8 cellular contexts compared by ENCODE assay signal in genomic region chr19:2274937-2275535, GRCh38. TPM values are rescaled to one million over a fixed set of nuclear protein-coding genes. Genes with fewer than 3 reads are reported as not detected.
DNase-seq lines count a peak whose midpoint lies in the region; ATAC-seq lines count a peak whose summit lies in the region.

No MANE protein-coding gene starts in this region.

- no peaks in the 10 kb centered on the region for H3K9me3 Mint-ChIP-seq in naive thymus-derived CD8-positive, alpha-beta T cell

- ATAC-seq in naive thymus-derived CD8-positive, alpha-beta T cell, result peak; percentile 17 to 24
- ATAC-seq in GM19463 (IDR thresholded peaks at IDR 0.05; ENCODE audit: unreplicated experiment) (no peak), HG02938 (IDR thresholded peaks at IDR 0.05; ENCODE audit: unreplicated experiment) (no peak)

- H3K36me3 Mint-ChIP-seq in naive thymus-derived CD8-positive, alpha-beta T cell, result peaks cover 0 to 31% (median 5%) of the 10 kb centered on the region in 3 donors

- peak overlapping the region in 8 of 10 donors; percentile 13 to 79 (median 32) for H3K4me3 Mint-ChIP-seq in naive thymus-derived CD8-positive, alpha-beta T cell

- peaks cover 19 to 39% (median 37%) of the 10 kb centered on the region in 4 donors for H3K4me1 Mint-ChIP-seq in naive thymus-derived CD8-positive, alpha-beta T cell

- peak overlapping the region in 9 of 10 donors; percentile 31 to 94 (median 87) for H3K27ac Mint-ChIP-seq in naive thymus-derived CD8-positive, alpha-beta T cell

- DNase-seq in stimulated activated CD4-positive, alpha-beta T cell treated with anti-CD3 and anti-CD28 coated beads, Interleukin-12 subunit alpha, Interleukin-12 subunit beta, amount 100 ng/mL, for 4 hours, result peak; percentile 37
- DNase-seq in stimulated activated CD4-positive, alpha-beta T cell treated with anti-CD3 and anti-CD28 coated beads, Interleukin-1b, Interleukin-23, amount 100 ng/mL, for 48 hours, result no peak
- peak; percentile 29 for DNase-seq in NCI-H1092 treated with DMSO at 0.1 percent for 48 hours (lab: John Stamatoyannopoulos, UW)
- DNase-seq in activated CD4-positive, alpha-beta T cell treated with anti-CD3 and anti-CD28 coated beads, Interleukin-2, amount 50 U/mL, for 48 hours, result peak; percentile 46 to 57
- DNase-seq in fibroblast of gingiva (ENCODE audit: low read depth), result peak; percentile 67
- peak in 5 of 10 donors; percentile 56 to 85 (median 64) for DNase-seq in naive thymus-derived CD8-positive, alpha-beta T cell

- POLR2A ChIA-PET in naive thymus-derived CD8-positive, alpha-beta T cell (lab: Charles Lee), result interaction anchor here (0.6 to 12.1 kb wide), 17 partner anchors 11 to 201 kb away, joined by 3 to 370 read pairs (median 7); partner anchors contain the start of genes AMH, GADD45B, JSRP1 and LSM7

- H3K27me3 Mint-ChIP-seq in naive thymus-derived CD8-positive, alpha-beta T cell, result no peaks in the 10 kb centered on the region

RNA-seq across cellular contexts. Expression of gene PEAK3, which starts 6.9 kb away (rescaled TPM):
- total RNA-seq in naive thymus-derived CD8-positive, alpha-beta T cell, result under 1 TPM; 0.14 to 0.23 TPM
- under 1 TPM in 1 of 3 donors, not detected in 2; 0.15 TPM for polyA plus RNA-seq in naive thymus-derived CD8-positive, alpha-beta T cell

RNA-seq across cellular contexts. Expression of gene JSRP1, which starts 18.8 kb away (rescaled TPM):
- total RNA-seq in naive thymus-derived CD8-positive, alpha-beta T cell, result under 1 TPM in 1 of 2 experiments, not detected in 1; 0.70 TPM
- 1 to 10 TPM in 1 of 3 donors, under 1 TPM in 2; 0.41 to 1.3 (median 0.59) TPM for polyA plus RNA-seq in naive thymus-derived CD8-positive, alpha-beta T cell

RNA-seq across cellular contexts. Expression of gene AMH, which starts 25.9 kb away (rescaled TPM):
- 10 to 100 TPM; 13.6 to 14.0 TPM for total RNA-seq in naive thymus-derived CD8-positive, alpha-beta T cell
- not detected for polyA plus RNA-seq in naive thymus-derived CD8-positive, alpha-beta T cell

RNA-seq across cellular contexts. Expression of gene LINGO3, which starts 32.9 kb away (rescaled TPM):
- 1 to 10 TPM; 1.1 to 1.4 TPM for total RNA-seq in naive thymus-derived CD8-positive, alpha-beta T cell
- polyA plus RNA-seq in naive thymus-derived CD8-positive, alpha-beta T cell, result 1 to 10 TPM; 2.7 to 9.2 (median 5.1) TPM

RNA-seq across cellular contexts. Expression of gene SF3A2, which starts 38.4 kb away (rescaled TPM):
- total RNA-seq in naive thymus-derived CD8-positive, alpha-beta T cell, result 100 to 1,000 TPM; 149 to 162 TPM
- 10 to 100 TPM; 16.3 to 33.5 (median 26.0) TPM for polyA plus RNA-seq in naive thymus-derived CD8-positive, alpha-beta T cell

Comparison
In these comparisons a context has a peak if more than half of its experiments do, and no peak if none do; other contexts are left out.
1. ATAC-seq: peak in naive thymus-derived CD8-positive, alpha-beta T cell (2 of 2); none in GM19463 (single experiment) and HG02938 (single experiment).